12 cellular contexts compared by ENCODE assay signal in genomic region chr20:20184149-20184548, GRCh38.
DNase-seq lines count a peak whose midpoint lies in the region; ATAC-seq, FAIRE-seq and TF ChIP-seq lines count a peak whose summit lies in the region.
"Had no signal": no experiment of that assay in that cellular context is flagged by ENCODE, and none has a peak within 500 bp of the region (broad histone marks: within the 10 kb centered on the region; RNA-seq: fewer than 3 reads in every experiment).

No MANE protein-coding gene starts in this region.

- H3K79me2 ChIP-seq in smooth muscle cell (ENCODE audit: low read depth) = no peaks in the 10 kb centered on the region

- peak; percentile 15 for TF ChIP-seq CTCF in astrocyte of the cerebellum (IDR thresholded peaks at IDR 0.05; ENCODE audit: low read depth, low read length, missing control alignments)
- TF ChIP-seq CTCF in smooth muscle cell (IDR thresholded peaks at IDR 0.05; ENCODE audit: borderline replicate concordance, insufficient read depth, poor library complexity, severe bottlenecking) = peak; percentile 21

- H3K9me3 ChIP-seq in smooth muscle cell (replicated peaks; ENCODE audit: low read depth) = no peaks in the 10 kb centered on the region
- H3K9me3 ChIP-seq: mucosa of descending colon had no signal

- H3K27ac ChIP-seq in smooth muscle cell (ENCODE audit: low read depth) = no peak overlapping the region

- in situ Hi-C loops in KBM-7 (cut with MboI; ENCODE audit: low pct_unique_long_range_greater_than_20kb, low sequenced_read_pairs) = no loop called here
- in situ Hi-C loops in astrocyte of the cerebellum (cut with HindIII; ENCODE audit: low sequenced_read_pairs) = no loop called here

- no peak overlapping the region for H3K4me2 ChIP-seq in smooth muscle cell

- no peak for ATAC-seq in HG02623 (IDR thresholded peaks at IDR 0.05; ENCODE audit: unreplicated experiment)
- ATAC-seq: mucosa of descending colon had no signal

- H3K27me3 ChIP-seq in smooth muscle cell (ENCODE audit: low read depth) = peaks cover 22% of the 10 kb centered on the region

- no peaks in the 10 kb centered on the region for H3K4me1 Mint-ChIP-seq in activated naive CD4-positive, alpha-beta T cell treated with anti-CD3 and anti-CD28 coated beads, Interleukin-2, amount 10 ng/mL, durations not matched to agents 7 days and 5 days

- peaks cover 3% of the 10 kb centered on the region for H3K9me3 Mint-ChIP-seq in activated naive CD4-positive, alpha-beta T cell treated with anti-CD3 and anti-CD28 coated beads, Interleukin-2, amount 10 ng/mL, durations not matched to agents 7 days and 5 days

- H3K4me3 ChIP-seq in astrocyte of the cerebellum (ENCODE audit: low read depth, low read length) = no peak overlapping the region
- no peak overlapping the region for H3K4me3 ChIP-seq in smooth muscle cell
- H3K4me3 ChIP-seq: mucosa of descending colon had no signal

- no peaks in the 10 kb centered on the region for H3K27me3 Mint-ChIP-seq in activated naive CD4-positive, alpha-beta T cell treated with anti-CD3 and anti-CD28 coated beads, Interleukin-2, amount 10 ng/mL, durations not matched to agents 7 days and 5 days

- H4K20me1 ChIP-seq in smooth muscle cell (ENCODE audit: low read depth) = no peaks in the 10 kb centered on the region

- no peak overlapping the region for H2AFZ ChIP-seq in smooth muscle cell (ENCODE audit: low read depth)

- no peaks in the 10 kb centered on the region for H3K36me3 Mint-ChIP-seq in activated naive CD4-positive, alpha-beta T cell treated with anti-CD3 and anti-CD28 coated beads, Interleukin-2, amount 10 ng/mL, durations not matched to agents 7 days and 5 days

- 95% methylated on average over 1 of the region's 1 CpG for WGBS in smooth muscle cell (ENCODE audit: low lambda C conversion rate)

- CTCF ChIA-PET in activated naive CD4-positive, alpha-beta T cell treated with anti-CD3 and anti-CD28 coated beads, Interleukin-2, amount 10 ng/mL, durations not matched to agents 7 days and 5 days (lab: Charles Lee) = interaction anchor here (2.3 kb wide), 1 partner anchor 16 kb away, joined by 6 read pairs; no protein-coding TSS in a partner anchor

- FAIRE-seq in urothelium cell line (lab: Jason Lieb, UNC) = no peak
- FAIRE-seq: D721Med, endometrium had no signal

- H3F3A ChIP-seq in smooth muscle cell (ENCODE audit: low read depth) = no peaks in the 10 kb centered on the region

- H3K4me3 Mint-ChIP-seq in activated naive CD4-positive, alpha-beta T cell treated with anti-CD3 and anti-CD28 coated beads, Interleukin-2, amount 10 ng/mL, durations not matched to agents 7 days and 5 days = no peak overlapping the region

- no peaks in the 10 kb centered on the region for H3K36me3 ChIP-seq in smooth muscle cell (ENCODE audit: low read depth)

- H3K27ac Mint-ChIP-seq in activated naive CD4-positive, alpha-beta T cell treated with anti-CD3 and anti-CD28 coated beads, Interleukin-2, amount 10 ng/mL, durations not matched to agents 7 days and 5 days = no peak overlapping the region

- H3K9ac ChIP-seq in smooth muscle cell (ENCODE audit: low read depth) = no peak overlapping the region

- DNase-seq in activated naive CD4-positive, alpha-beta T cell treated with anti-CD3 and anti-CD28 coated beads, Interleukin-2, amount 10 ng/mL, durations not matched to agents 7 days and 5 days = peak; percentile 25
- no peak for DNase-seq in activated naive CD4-positive, alpha-beta T cell (lab: John Stamatoyannopoulos, UW)
- peak; percentile 22 for DNase-seq in KBM-7
- no peak for DNase-seq in astrocyte of the cerebellum (ENCODE audit: low read depth)
- DNase-seq in smooth muscle cell (lab: John Stamatoyannopoulos, UW; ENCODE audit: unreplicated experiment) = no peak
- no peak for DNase-seq in HT-29 (ENCODE audit: low spot score)
- DNase-seq in urothelium cell line (ENCODE audit: low spot score) = no peak
- DNase-seq: NK-92 treated with Interleukin-12 subunit alpha and Interleukin-12 subunit beta, amount 100 ng/mL, for 24 hours had no signal

- no peaks in the 10 kb centered on the region for H3K4me1 ChIP-seq in smooth muscle cell (ENCODE audit: low read depth)

Comparison
In these comparisons a context has a peak if more than half of its experiments do, and no peak if none do; other contexts are left out.
1. DNase-seq: peak in activated naive CD4-positive, alpha-beta T cell treated with anti-CD3 and anti-CD28 coated beads, Interleukin-2, amount 10 ng/mL, durations not matched to agents 7 days and 5 days (single experiment) and KBM-7 (single experiment); none in activated naive CD4-positive, alpha-beta T cell (0 of 4), astrocyte of the cerebellum (single experiment), smooth muscle cell (single experiment), HT-29 (single experiment) and urothelium cell line (single experiment).